ENCODE assay signal across 33 cellular contexts in the genomic region with DNA sequence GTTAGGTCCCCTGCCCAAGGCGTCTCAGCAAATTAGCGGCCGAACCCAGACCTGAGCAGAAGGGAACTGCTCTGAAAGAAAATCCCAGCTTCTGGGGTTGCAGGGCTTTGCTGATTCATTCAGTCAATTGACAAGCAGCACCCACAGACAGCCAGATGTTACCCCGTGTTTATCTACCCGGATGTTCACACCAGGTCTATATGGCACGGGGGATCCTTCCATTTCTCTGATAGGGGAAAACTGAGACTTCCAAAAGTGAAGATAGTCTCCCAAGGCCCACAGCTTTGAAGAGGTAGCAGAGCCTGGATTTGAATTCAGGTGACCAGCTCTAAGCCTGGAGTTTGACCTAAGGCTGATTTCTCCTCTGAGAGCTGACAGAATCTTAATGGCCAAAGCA. TPM values are rescaled to one million over a fixed set of nuclear protein-coding genes. Genes with fewer than 3 reads are reported as not detected.
DNase-seq lines count a peak whose midpoint lies in the region; ATAC-seq, FAIRE-seq and TF ChIP-seq lines count a peak whose summit lies in the region.
"Had no signal": no experiment of that assay in that cellular context is flagged by ENCODE, and none has a peak within 500 bp of the region (broad histone marks: within the 10 kb centered on the region; RNA-seq: fewer than 3 reads in every experiment).

No MANE protein-coding gene starts in this region.

- DNase-seq in GM23338 (ENCODE audit: low spot score) (no peak), mesenchymal stem cell (no peak), small intestine (no peak), BE2C (no peak), lower lobe of right lung (no peak)
- DNase-seq: activated CD4-positive, alpha-beta memory T cell treated with anti-CD3 and anti-CD28 coated beads for 36 hours; activated CD4-positive, CD25-positive, alpha-beta regulatory T cell treated with anti-CD3 and anti-CD28 coated beads, Interleukin-2, amount 50 U/mL, for 72 hours; activated naive CD4-positive, alpha-beta T cell treated with anti-CD3 and anti-CD28 coated beads, Interleukin-2, amount 50 U/mL, for 16 hours; amniotic stem cell; CD4-positive, alpha-beta T cell; effector memory CD8-positive, alpha-beta T cell; EL; foreskin fibroblast; left cardiac atrium; NCI-H1417 treated with DMSO at 0.1 percent for 48 hours; NCI-H2081; occipital lobe; stimulated activated CD4-positive, alpha-beta T cell treated with anti-CD3 and anti-CD28 coated beads, Interleukin-2, amount 100 ng/mL, for 48 hours had no signal

- H3K27me3 ChIP-seq in GM23338 (ENCODE audit: insufficient read depth) (peaks cover 58% of the 10 kb centered on the region), mesenchymal stem cell (ENCODE audit: control insufficient read depth in 1 of 2, insufficient read depth in 1 of 2, low read length in 2 of 2) (peaks cover 9 to 38% of the 10 kb centered on the region in 2 experiments), small intestine (ENCODE audit: control insufficient read depth in 2 of 2, insufficient read depth in 2 of 2, low read length in 2 of 2) (no peaks in the 10 kb centered on the region), BE2C (no peaks in the 10 kb centered on the region), lower lobe of right lung (ENCODE audit: low read depth) (peaks cover 4% of the 10 kb centered on the region)
- H3K27me3 ChIP-seq: breast epithelium had no signal

- no peaks in the 10 kb centered on the region for H3F3A ChIP-seq in GM23338 (replicated peaks; ENCODE audit: low read depth)

- H2BK5ac ChIP-seq in mesenchymal stem cell (ENCODE audit: low read depth, low read length, poor library complexity, severe bottlenecking): no peak overlapping the region

- H3K14ac ChIP-seq in mesenchymal stem cell (ENCODE audit: low read length in 2 of 2): no peak overlapping the region

- H3K4me1 ChIP-seq in GM23338 (ENCODE audit: insufficient read depth): peaks cover 32% of the 10 kb centered on the region
- H3K4me1 ChIP-seq in mesenchymal stem cell (ENCODE audit: control insufficient read depth, insufficient read depth, low read depth, low read length): peaks cover 15% of the 10 kb centered on the region
- H3K4me1 ChIP-seq in small intestine (ENCODE audit: control insufficient read depth in 2 of 2, insufficient read depth in 1 of 2, low read depth in 1 of 2, low read length in 1 of 2): peaks cover 7 to 23% of the 10 kb centered on the region in 2 donors
- H3K4me1 ChIP-seq in BE2C: peaks cover 5% of the 10 kb centered on the region; the same call in 1 of the 2 replicates
- H3K4me1 ChIP-seq in lower lobe of right lung: no peaks in the 10 kb centered on the region
- H3K4me1 ChIP-seq: breast epithelium had no signal

- no peak overlapping the region for H3K4ac ChIP-seq in mesenchymal stem cell (ENCODE audit: low read depth in 1 of 2, low read length in 2 of 2)

- H2AK5ac ChIP-seq in mesenchymal stem cell (ENCODE audit: low read length, severe bottlenecking): peak overlapping the region; percentile 27

- intact Hi-C loops in lower lobe of right lung (cut with DNase I): no loop called here

- FAIRE-seq in small intestine (lab: Jason Lieb, UNC): no peak
- FAIRE-seq: A204.1, colon, GM12891, HTR-8/SVneo, RCC 7860, urothelium cell line had no signal

- H4K20me1 ChIP-seq in GM23338 (replicated peaks; ENCODE audit: insufficient read depth): no peaks in the 10 kb centered on the region

- TF ChIP-seq CTCF in GM23338 (conservative IDR thresholded peaks at IDR 0.05; ENCODE audit: low read depth in 2 of 2): no peak
- TF ChIP-seq CTCF in brain (conservative IDR thresholded peaks at IDR 0.05): no peak
- TF ChIP-seq CTCF in BE2C (IDR thresholded peaks at IDR 0.05; ENCODE audit: low read depth, low read length): no peak
- TF ChIP-seq CTCF in lower lobe of right lung (IDR thresholded peaks at IDR 0.05): no peak

- 93% methylated on average over 6 of the region's 6 CpGs for WGBS in mesenchymal stem cell
- WGBS in small intestine, 3 donors: 55 to 74% (median 60%) methylated on average over 6 of the region's 6 CpGs

- no peak overlapping the region for H2BK120ac ChIP-seq in mesenchymal stem cell (ENCODE audit: low read depth, low read length)

- no peak overlapping the region for H3K27ac ChIP-seq in GM23338 (ENCODE audit: low read depth)
- H3K27ac ChIP-seq in mesenchymal stem cell (ENCODE audit: low read length, poor library complexity, severe bottlenecking): no peak overlapping the region
- peak overlapping the region; percentile 70 to 89 for H3K27ac ChIP-seq in small intestine (ENCODE audit: low read depth in 1 of 2, low read length in 1 of 2)
- H3K27ac ChIP-seq in lower lobe of right lung: no peak overlapping the region

- H3K79me1 ChIP-seq in mesenchymal stem cell (replicated peaks; ENCODE audit: low read length, poor library complexity, severe bottlenecking): no peaks in the 10 kb centered on the region

- H2AFZ ChIP-seq in GM23338: no peak overlapping the region
- H2AFZ ChIP-seq in mesenchymal stem cell (ENCODE audit: low read depth, low read length): no peak overlapping the region

- H3K9me3 ChIP-seq in mesenchymal stem cell (ENCODE audit: control insufficient read depth, low read length): no peaks in the 10 kb centered on the region
- no peaks in the 10 kb centered on the region for H3K9me3 ChIP-seq in small intestine (ENCODE audit: control insufficient read depth, low read depth)
- no peaks in the 10 kb centered on the region for H3K9me3 ChIP-seq in BE2C
- H3K9me3 ChIP-seq in lower lobe of right lung: no peaks in the 10 kb centered on the region
- H3K9me3 ChIP-seq: breast epithelium had no signal

- H3K9me3 Mint-ChIP-seq in GM23338 (no peaks in the 10 kb centered on the region), brain (no peaks in the 10 kb centered on the region)
- H3K9me3 Mint-ChIP-seq: activated CD4-positive, alpha-beta memory T cell treated with anti-CD3 and anti-CD28 coated beads for 36 hours; activated T-helper 17 cell treated with anti-CD3 and anti-CD28 coated beads, Interleukin-2, amount 50 U/mL, for 72 hours; CD4-positive, alpha-beta T cell; effector memory CD8-positive, alpha-beta T cell had no signal

- H3K4me2 ChIP-seq in GM23338 (0 out of 2 replicates have a peak overlapping the region, but pooled peaks have one; percentile 43), mesenchymal stem cell (ENCODE audit: low read length, poor library complexity, severe bottlenecking) (no peak overlapping the region)

- H3K36me3 ChIP-seq in GM23338 (ENCODE audit: insufficient read depth) (no peaks in the 10 kb centered on the region), mesenchymal stem cell (ENCODE audit: control insufficient read depth in 1 of 2, insufficient read depth in 2 of 2, low read depth in 1 of 2, low read length in 2 of 2) (no peaks in the 10 kb centered on the region), small intestine (ENCODE audit: control insufficient read depth in 2 of 2, insufficient read depth in 2 of 2, low read length in 2 of 2) (no peaks in the 10 kb centered on the region), BE2C (no peaks in the 10 kb centered on the region), lower lobe of right lung (no peaks in the 10 kb centered on the region)
- H3K36me3 ChIP-seq: breast epithelium had no signal

- no peak overlapping the region for H4K8ac ChIP-seq in mesenchymal stem cell (ENCODE audit: low read length)

- no peak overlapping the region for H3K9ac ChIP-seq in mesenchymal stem cell (ENCODE audit: low read length)

- H3K4me3 Mint-ChIP-seq in GM23338 (no peak overlapping the region), brain (peak overlapping the region in 1 of 5 experiments; percentile 35)
- H3K4me3 Mint-ChIP-seq: activated CD4-positive, alpha-beta memory T cell treated with anti-CD3 and anti-CD28 coated beads for 36 hours; activated T-helper 17 cell treated with anti-CD3 and anti-CD28 coated beads, Interleukin-2, amount 50 U/mL, for 72 hours; CD4-positive, alpha-beta T cell; effector memory CD8-positive, alpha-beta T cell had no signal

- H3K4me3 ChIP-seq in GM23338 (no peak overlapping the region), mesenchymal stem cell (ENCODE audit: insufficient read depth in 1 of 2, low read depth in 1 of 2, low read length in 2 of 2) (no peak overlapping the region), small intestine (ENCODE audit: low read depth in 1 of 2, low read length in 2 of 2) (no peak overlapping the region), BE2C (ENCODE audit: low read depth, low read length) (no peak overlapping the region), lower lobe of right lung (no peak overlapping the region)
- H3K4me3 ChIP-seq: breast epithelium had no signal

- H2BK12ac ChIP-seq in mesenchymal stem cell (ENCODE audit: low read length in 2 of 2): peak overlapping the region in 1 of 2 experiments; percentile 50

- peaks cover 49% of the 10 kb centered on the region for H3K4me1 Mint-ChIP-seq in GM23338
- peaks cover 75% of the 10 kb centered on the region for H3K4me1 Mint-ChIP-seq in brain
- H3K4me1 Mint-ChIP-seq: activated T-helper 17 cell treated with anti-CD3 and anti-CD28 coated beads, Interleukin-2, amount 50 U/mL, for 72 hours had no signal

- no peak for ATAC-seq in GM23338
- ATAC-seq in HG03108 (IDR thresholded peaks at IDR 0.05; ENCODE audit: unreplicated experiment): no peak
- ATAC-seq in HG02571 (IDR thresholded peaks at IDR 0.05; ENCODE audit: unreplicated experiment): no peak
- ATAC-seq in lower lobe of right lung: no peak
- ATAC-seq: activated T-helper 17 cell treated with anti-CD3 and anti-CD28 coated beads, Interleukin-2, amount 50 U/mL, for 72 hours; effector memory CD8-positive, alpha-beta T cell had no signal

- H3K27ac Mint-ChIP-seq in GM23338 (no peak overlapping the region), brain (peak overlapping the region in 3 of 5 experiments; percentile 38 to 96 (median 93))
- H3K27ac Mint-ChIP-seq: activated CD4-positive, alpha-beta memory T cell treated with anti-CD3 and anti-CD28 coated beads for 36 hours; activated T-helper 17 cell treated with anti-CD3 and anti-CD28 coated beads, Interleukin-2, amount 50 U/mL, for 72 hours; CD4-positive, alpha-beta T cell; effector memory CD8-positive, alpha-beta T cell; H9 had no signal

- H3K9me2 ChIP-seq in GM23338 (ENCODE audit: insufficient read depth): no peaks in the 10 kb centered on the region

- H3K27me3 Mint-ChIP-seq in GM23338 (ENCODE audit: insufficient read depth, low read depth, poor library complexity) (peaks cover 56% of the 10 kb centered on the region), brain (peaks cover 4% of the 10 kb centered on the region)

- no peaks in the 10 kb centered on the region for H3K79me2 ChIP-seq in GM23338 (replicated peaks; ENCODE audit: insufficient read depth)

- H4K91ac ChIP-seq in mesenchymal stem cell (ENCODE audit: low read length): no peak overlapping the region

- H3K18ac ChIP-seq in mesenchymal stem cell (ENCODE audit: low read depth in 1 of 2, low read length in 2 of 2): no peak overlapping the region

- H2BK15ac ChIP-seq in mesenchymal stem cell (ENCODE audit: low read depth, poor library complexity, severe bottlenecking): no peak overlapping the region

- no peaks in the 10 kb centered on the region for H3K36me3 Mint-ChIP-seq in GM23338 (ENCODE audit: low read depth)
- no peaks in the 10 kb centered on the region for H3K36me3 Mint-ChIP-seq in brain
- H3K36me3 Mint-ChIP-seq: activated CD4-positive, alpha-beta memory T cell treated with anti-CD3 and anti-CD28 coated beads for 36 hours had no signal

- no peak overlapping the region for H3K23ac ChIP-seq in mesenchymal stem cell (ENCODE audit: low read length in 2 of 2)

RNA-seq across cellular contexts. Expression of gene OAF, which starts 14.0 kb away (rescaled TPM):
- 1.2 and 3.0 TPM in 2 replicates for total RNA-seq in GM23338 (2014; rRNA removed; shearing (Covaris generic))
- polyA plus RNA-seq in GM23338 (2016; fragmentation: Nextera tagmentation; extraction: Ambion mirVana): 1.1 and 1.6 TPM in 2 replicates
- polyA plus RNA-seq in brain (ENCODE audit: insufficient read depth, low read depth, low replicate concordance): 13.7 TPM
- polyA plus RNA-seq in mesenchymal stem cell (2013, experiment 1 of 2): 50.9 TPM
- 50.4 TPM for polyA plus RNA-seq in mesenchymal stem cell (2013, experiment 2 of 2)
- polyA plus RNA-seq in small intestine: 10 to 100 TPM; 33.0 to 66.0 (median 64.3) TPM
- polyA plus RNA-seq in BE2C (2012; ENCODE audit: insufficient read depth, insufficient read length, low read depth): 43.1 TPM
- 17.8 TPM for total RNA-seq in lower lobe of right lung

RNA-seq across cellular contexts. Expression of gene POU2F3, which starts 43.1 kb away (rescaled TPM):
- total RNA-seq in GM23338 (2014; rRNA removed; shearing (Covaris generic)): 0.45 and 1.1 TPM in 2 replicates
- polyA plus RNA-seq in GM23338 (2016; fragmentation: Nextera tagmentation; extraction: Ambion mirVana): 0.79 and 1.4 TPM in 2 replicates
- polyA plus RNA-seq in brain (ENCODE audit: insufficient read depth, low read depth, low replicate concordance): 0.58 TPM
- polyA plus RNA-seq in mesenchymal stem cell (2013, experiment 1 of 2): 0.04 TPM
- polyA plus RNA-seq in mesenchymal stem cell (2013, experiment 2 of 2): 0.04 TPM
- polyA plus RNA-seq in small intestine: 1 to 10 TPM; 1.4 to 1.6 (median 1.4) TPM
- polyA plus RNA-seq in BE2C (2012; ENCODE audit: insufficient read depth, insufficient read length, low read depth): not detected
- 4.6 TPM for total RNA-seq in lower lobe of right lung
- total RNA-seq: activated CD4-positive, alpha-beta memory T cell treated with anti-CD3 and anti-CD28 coated beads for 36 hours; CD4-positive, alpha-beta T cell; left cardiac atrium; myocyte; occipital lobe; subcutaneous adipose tissue had no signal

RNA-seq across cellular contexts. Expression of gene TRIM29, which starts 58.9 kb away (rescaled TPM):
- total RNA-seq in GM23338 (2014; rRNA removed; shearing (Covaris generic)): 0.16 and 0.28 TPM in 2 replicates
- polyA plus RNA-seq in GM23338 (2016; fragmentation: Nextera tagmentation; extraction: Ambion mirVana): not detected in 2 replicates
- polyA plus RNA-seq in brain (ENCODE audit: insufficient read depth, low read depth, low replicate concordance): 2.5 TPM
- polyA plus RNA-seq in mesenchymal stem cell (2013, experiment 1 of 2): not detected
- polyA plus RNA-seq in mesenchymal stem cell (2013, experiment 2 of 2): not detected
- polyA plus RNA-seq in small intestine: 10 to 100 TPM in 1 of 3 donors, 1 to 10 TPM in 2; 1.1 to 10.3 (median 2.3) TPM
- polyA plus RNA-seq in BE2C (2012; ENCODE audit: insufficient read depth, insufficient read length, low read depth): 1.8 TPM
- total RNA-seq in lower lobe of right lung: 8.3 TPM
- total RNA-seq: activated CD4-positive, alpha-beta memory T cell treated with anti-CD3 and anti-CD28 coated beads for 36 hours; activated T-helper 17 cell treated with anti-CD3 and anti-CD28 coated beads, Interleukin-2, amount 50 U/mL, for 72 hours; CD4-positive, alpha-beta T cell; H9; myocyte; T-helper 1 cell treated with Interleukin-12 subunit alpha and Interleukin-12 subunit beta and Interleukin-4 antibody, amounts not matched to agents 30 ng/mL and 1 ng/mL, for 36 hours had no signal

Comparison
In these comparisons a context has a peak if more than half of its experiments do, and no peak if none do; other contexts are left out.
1. H3K27ac ChIP-seq: peak in small intestine (2 of 2); none in GM23338 (single experiment), mesenchymal stem cell (single experiment) and lower lobe of right lung (single experiment).